Comparison of ENCODE assay signal across 32 cellular contexts in the genomic region with DNA sequence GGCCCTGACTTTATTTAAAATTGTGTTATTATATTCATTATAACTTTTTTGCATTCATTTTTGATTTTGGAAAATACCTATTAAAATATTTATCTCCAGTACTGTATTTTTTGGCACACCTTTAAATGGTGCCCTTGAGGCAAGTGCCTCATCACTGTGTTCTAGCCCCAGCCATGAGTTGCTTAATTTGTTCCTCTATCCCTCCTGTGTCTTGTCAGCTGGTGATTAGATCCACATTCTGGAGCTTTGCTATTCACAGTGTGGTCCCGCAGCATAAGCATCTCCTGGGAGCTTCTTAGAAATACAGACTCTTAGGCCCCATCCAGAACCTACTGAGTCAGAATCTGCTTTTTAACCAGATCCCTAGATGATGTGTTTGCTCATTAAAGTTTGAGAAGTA.
"Had no signal": no experiment of that assay in that cellular context is flagged by ENCODE, and none has a peak within 500 bp of the region (broad histone marks: within the 10 kb centered on the region; RNA-seq: fewer than 3 reads in every experiment).

No MANE protein-coding gene starts in this region.

- H3K27me3 Mint-ChIP-seq: activated CD4-positive, alpha-beta memory T cell treated with anti-CD3 and anti-CD28 coated beads for 36 hours; activated CD4-positive, alpha-beta T cell treated with anti-CD3 and anti-CD28 coated beads for 36 hours; activated CD4-positive, alpha-beta T cell treated with anti-CD3 and anti-CD28 coated beads, Interleukin-2, amount 10 ng/mL, durations not matched to agents 24 days and 14 days; activated CD8-positive, alpha-beta memory T cell treated with anti-CD3 and anti-CD28 coated beads, Interleukin-2, amount 10 ng/mL, durations not matched to agents 7 days and 5 days; activated naive CD4-positive, alpha-beta T cell treated with anti-CD3 and anti-CD28 coated beads, Interleukin-2, amount 10 ng/mL, durations not matched to agents 7 days and 5 days; T-helper 17 cell had no signal

- H3K36me3 ChIP-seq: colonic mucosa, gastrocnemius medialis had no signal

- H3K9me3 ChIP-seq: adrenal gland, body of pancreas, colonic mucosa, gastrocnemius medialis had no signal

- H3K4me3 Mint-ChIP-seq: activated CD4-positive, alpha-beta memory T cell treated with anti-CD3 and anti-CD28 coated beads for 36 hours; activated CD4-positive, alpha-beta T cell treated with anti-CD3 and anti-CD28 coated beads for 36 hours; activated CD8-positive, alpha-beta memory T cell treated with anti-CD3 and anti-CD28 coated beads, Interleukin-2, amount 10 ng/mL, durations not matched to agents 7 days and 5 days; activated CD8-positive, alpha-beta T cell treated with anti-CD3 and anti-CD28 coated beads, Interleukin-2, amount 10 ng/mL, durations not matched to agents 7 days and 5 days; activated naive CD4-positive, alpha-beta T cell treated with anti-CD3 and anti-CD28 coated beads, Interleukin-2, amount 10 ng/mL, durations not matched to agents 7 days and 5 days; activated T-helper 1 cell treated with anti-CD3 and anti-CD28 coated beads, Interleukin-12 subunit alpha, Interleukin-12 subunit beta, Interleukin-2, Interleukin-4 antibody, amounts not matched to agents 30 ng/mL and 10 ng/mL and 1 ng/mL, durations not matched to agents 14 hours and 24 hours and 36 hours; T-helper 17 cell; T-helper 2 cell treated with Interferon-gamma antibody and Interleukin-4, amounts not matched to agents 5 μg/mL and 100 μg/mL, for 36 hours had no signal

- H3K27ac Mint-ChIP-seq: activated CD4-positive, alpha-beta memory T cell treated with anti-CD3 and anti-CD28 coated beads for 36 hours; activated CD4-positive, alpha-beta T cell treated with anti-CD3 and anti-CD28 coated beads for 36 hours; activated CD8-positive, alpha-beta memory T cell treated with anti-CD3 and anti-CD28 coated beads, Interleukin-2, amount 10 ng/mL, durations not matched to agents 7 days and 5 days; activated CD8-positive, alpha-beta T cell treated with anti-CD3 and anti-CD28 coated beads, Interleukin-2, amount 10 ng/mL, durations not matched to agents 7 days and 5 days; activated naive CD4-positive, alpha-beta T cell treated with anti-CD3 and anti-CD28 coated beads, Interleukin-2, amount 10 ng/mL, durations not matched to agents 7 days and 5 days; activated naive CD4-positive, alpha-beta T cell treated with anti-CD3 and anti-CD28 coated beads, Interleukin-2, amount 50 U/mL, for 72 hours; activated T-helper 1 cell treated with anti-CD3 and anti-CD28 coated beads, Interleukin-12 subunit alpha, Interleukin-12 subunit beta, Interleukin-2, Interleukin-4 antibody, amounts not matched to agents 30 ng/mL and 10 ng/mL and 1 ng/mL, durations not matched to agents 14 hours and 24 hours and 36 hours; T-helper 17 cell; T-helper 2 cell treated with Interferon-gamma antibody and Interleukin-4, amounts not matched to agents 5 μg/mL and 100 μg/mL, for 36 hours had no signal

- H3K27ac ChIP-seq: adrenal gland, body of pancreas, colonic mucosa, epithelial cell of prostate, esophagus squamous epithelium, foreskin keratinocyte had no signal

- DNase-seq: activated CD4-positive, alpha-beta memory T cell treated with anti-CD3 and anti-CD28 coated beads for 36 hours; activated CD4-positive, alpha-beta T cell treated with anti-CD3 and anti-CD28 coated beads for 36 hours; activated CD4-positive, alpha-beta T cell treated with anti-CD3 and anti-CD28 coated beads, Interleukin-2, amount 10 ng/mL, durations not matched to agents 24 days and 14 days; activated CD4-positive, CD25-positive, alpha-beta regulatory T cell; activated CD4-positive, CD25-positive, alpha-beta regulatory T cell treated with anti-CD3 and anti-CD28 coated beads, Interleukin-2, amount 50 U/mL, for 72 hours; activated CD8-positive, alpha-beta memory T cell treated with anti-CD3 and anti-CD28 coated beads, Interleukin-2, amount 10 ng/mL, durations not matched to agents 7 days and 5 days; activated CD8-positive, alpha-beta memory T cell treated with anti-CD3 and anti-CD28 coated beads, Interleukin-2, amount 50 U/mL, for 4 hours; activated CD8-positive, alpha-beta T cell treated with anti-CD3 and anti-CD28 coated beads, Interleukin-2, amount 10 ng/mL, durations not matched to agents 7 days and 5 days; activated gamma-delta T cell; activated naive CD4-positive, alpha-beta T cell; activated naive CD4-positive, alpha-beta T cell treated with anti-CD3 and anti-CD28 coated beads, Interleukin-2, amount 10 ng/mL, durations not matched to agents 7 days and 5 days; activated T-cell treated with anti-CD3 and anti-CD28 coated beads, Interleukin-2, amount 50 U/mL, for 1 hour; activated T-cell treated with anti-CD3 and anti-CD28 coated beads, Interleukin-2, amount 50 U/mL, for 48 hours; adrenal gland; amygdala; aorta; body of pancreas; central memory CD4-positive, alpha-beta T cell; cerebellar nuclear complex; colonic mucosa; effector CD8-positive, alpha-beta T cell; esophagus squamous epithelium; foreskin keratinocyte; gastrocnemius medialis; glutamatergic neuron; T-helper 1 cell; T-helper 17 cell; T1000 had no signal

- ATAC-seq: activated CD4-positive, alpha-beta T cell treated with anti-CD3 and anti-CD28 coated beads for 36 hours; activated CD8-positive, alpha-beta memory T cell treated with anti-CD3 and anti-CD28 coated beads, Interleukin-2, amount 10 ng/mL, durations not matched to agents 7 days and 5 days; activated CD8-positive, alpha-beta T cell treated with anti-CD3 and anti-CD28 coated beads, Interleukin-2, amount 10 ng/mL, durations not matched to agents 7 days and 5 days; activated naive CD4-positive, alpha-beta T cell treated with anti-CD3 and anti-CD28 coated beads, Interleukin-2, amount 50 U/mL, for 72 hours; body of pancreas; foreskin keratinocyte; gastrocnemius medialis; T-helper 17 cell had no signal

- H3K4me3 ChIP-seq: adrenal gland, body of pancreas, colonic mucosa, esophagus squamous epithelium, gastrocnemius medialis had no signal

- H3K4me1 ChIP-seq: adrenal gland, body of pancreas, colonic mucosa, esophagus squamous epithelium, foreskin keratinocyte had no signal

- H3K27me3 ChIP-seq: adrenal gland, body of pancreas, colonic mucosa, esophagus squamous epithelium, foreskin keratinocyte, gastrocnemius medialis had no signal
